Comparison of ENCODE assay signal across 8 cellular contexts in genomic region chr2:191677646-191678436, GRCh38. TPM values are rescaled to one million over a fixed set of nuclear protein-coding genes. Genes with fewer than 3 reads are reported as not detected.
A peak's percentile ranks its signal among the peaks of the same experiment; 100 is the strongest.
DNase-seq lines count a peak whose midpoint lies in the region; ATAC-seq and TF ChIP-seq lines count a peak whose summit lies in the region.

NABP1 (plus strand) TSS chr2:191678136; CDS start chr2:191678615, 479 bp downstream.

- H3K9me3 Mint-ChIP-seq in activated T-cell treated with anti-CD3 and anti-CD28 coated beads, Interleukin-2, amount 50 U/mL, for 24 hours: no peaks in the 10 kb centered on the region

- ATAC-seq in GM21737 (IDR thresholded peaks at IDR 0.05; ENCODE audit: unreplicated experiment) (peak; percentile 75), Panc1 (peak; percentile 98)

- POLR2A ChIA-PET in Panc1 (lab: Charles Lee): interaction anchor here (0.6 to 1.6 kb wide), 5 partner anchors 11 to 504 kb away, joined by 3 to 8 read pairs (median 4); no protein-coding TSS in a partner anchor

- H3K36me3 Mint-ChIP-seq in activated T-cell treated with anti-CD3 and anti-CD28 coated beads, Interleukin-2, amount 50 U/mL, for 24 hours (ENCODE audit: low read depth): peaks cover 53% of the 10 kb centered on the region

- no peaks in the 10 kb centered on the region for H4K20me1 ChIP-seq in KMS-11 (ENCODE audit: insufficient read depth)

- peak within 1 kb of the TSS; percentile 91 for H3K4me2 ChIP-seq in KMS-11

- H3K4me1 ChIP-seq in KMS-11 (ENCODE audit: low read depth, poor library complexity, severe bottlenecking): peaks cover 67% of the 10 kb centered on the region
- peaks cover 13% of the 10 kb centered on the region for H3K4me1 ChIP-seq in Panc1 (ENCODE audit: control insufficient read depth, insufficient read depth, low read length)
- no peaks in the 10 kb centered on the region for H3K4me1 ChIP-seq in mucosa of stomach (ENCODE audit: control insufficient read depth, insufficient read depth, low read length)

- H3K4me1 Mint-ChIP-seq in activated T-cell treated with anti-CD3 and anti-CD28 coated beads, Interleukin-2, amount 50 U/mL, for 24 hours (ENCODE audit: low read depth): peaks cover 58% of the 10 kb centered on the region

- no peak for TF ChIP-seq CTCF in KMS-11 (conservative IDR thresholded peaks at IDR 0.05; ENCODE audit: low read depth, low read length)
- TF ChIP-seq CTCF in Panc1 (IDR thresholded peaks at IDR 0.05): no peak

- no TSS peak for BruUV-seq in Panc1 (replicated peaks; lab: Mats Ljungman, UMichigan)

- in situ Hi-C loops in Panc1 (cut with HindIII; ENCODE audit: low pct_unique_long_range_greater_than_20kb, low sequenced_read_pairs): loop anchor here (25.0 kb wide), 1 partner anchor 116 kb away; no protein-coding TSS in a partner anchor

- H3K27me3 Mint-ChIP-seq in activated T-cell treated with anti-CD3 and anti-CD28 coated beads, Interleukin-2, amount 50 U/mL, for 24 hours: no peaks in the 10 kb centered on the region

- peaks cover 6% of the 10 kb centered on the region; the same call in 1 of the 2 replicates for H3K36me3 ChIP-seq in KMS-11 (ENCODE audit: insufficient read depth)
- H3K36me3 ChIP-seq in Panc1 (ENCODE audit: control insufficient read depth, insufficient read depth, low read length): peaks cover 16% of the 10 kb centered on the region
- no peaks in the 10 kb centered on the region for H3K36me3 ChIP-seq in mucosa of stomach (ENCODE audit: control insufficient read depth, insufficient read depth, low read length)

- H3K4me3 Mint-ChIP-seq in activated T-cell treated with anti-CD3 and anti-CD28 coated beads, Interleukin-2, amount 50 U/mL, for 24 hours: peak within 1 kb of the TSS; percentile 95

- CTCF ChIA-PET in Panc1 (lab: Charles Lee): no interaction called here

- DNase-seq in DMS79 (lab: John Stamatoyannopoulos, UW) (peak; percentile 80), Panc1 (ENCODE audit: low read depth, low spot score) (no peak), erythroblast (lab: John Stamatoyannopoulos, UW) (peak; percentile 99 to 100)
- peak; percentile 99 for DNase-seq in activated T-cell treated with anti-CD3 and anti-CD28 coated beads, Interleukin-2, amount 50 U/mL, for 24 hours
- peak; percentile 99 for DNase-seq in stimulated activated CD8-positive, alpha-beta memory T cell treated with anti-CD3 and anti-CD28 coated beads, Interleukin-4, amount 100 ng/mL, for 48 hours

- no peaks in the 10 kb centered on the region for H3K9me3 ChIP-seq in Panc1 (ENCODE audit: control insufficient read depth, insufficient read depth, low read depth, low read length)
- no peaks in the 10 kb centered on the region for H3K9me3 ChIP-seq in mucosa of stomach (ENCODE audit: control insufficient read depth, low read length)

- H2AFZ ChIP-seq in KMS-11 (ENCODE audit: low read depth): peak within 1 kb of the TSS; percentile 69

- H3K27ac Mint-ChIP-seq in activated T-cell treated with anti-CD3 and anti-CD28 coated beads, Interleukin-2, amount 50 U/mL, for 24 hours: peak within 1 kb of the TSS; percentile 99

- H3K27me3 ChIP-seq in KMS-11 (ENCODE audit: insufficient read depth, low read depth) (no peaks in the 10 kb centered on the region), Panc1 (ENCODE audit: control insufficient read depth, insufficient read depth, low read length) (0 out of 2 replicates have a peak, but pooled peaks cover 2% of the 10 kb centered on the region), mucosa of stomach (ENCODE audit: control insufficient read depth, insufficient read depth, low read length) (no peaks in the 10 kb centered on the region)

- peak; percentile 99 for TF ChIP-seq POLR2A in erythroblast (IDR thresholded peaks at IDR 0.05; ENCODE audit: low read length)

- intact Hi-C loops in Panc1 (cut with micrococcal nuclease; ENCODE audit: unreplicated experiment): no loop called here

- peak within 1 kb of the TSS; percentile 97 for H3K27ac ChIP-seq in KMS-11
- peak within 1 kb of the TSS; percentile 93 for H3K27ac ChIP-seq in Panc1 (ENCODE audit: low read length)

- H3K9ac ChIP-seq in KMS-11 (peak within 1 kb of the TSS; percentile 94), mucosa of stomach (ENCODE audit: low read length) (peak within 1 kb of the TSS; percentile 88)

- H3K4me3 ChIP-seq in KMS-11 (IDR thresholded peaks at IDR 0.05; ENCODE audit: insufficient read depth, low read depth, low read length): peak within 1 kb of the TSS; percentile 96
- peak within 1 kb of the TSS; percentile 93 to 94 for H3K4me3 ChIP-seq in Panc1 (ENCODE audit: low read depth in 2 of 2, low read length in 2 of 2)
- peak within 1 kb of the TSS; percentile 68 for H3K4me3 ChIP-seq in mucosa of stomach (ENCODE audit: low read length)

- H3K79me2 ChIP-seq in KMS-11 (ENCODE audit: insufficient read depth, low read depth): peaks cover 26% of the 10 kb centered on the region

RNA-seq across cellular contexts. Expression of gene NABP1, which starts in this region (rescaled TPM):
- total RNA-seq in Panc1 (2021; ENCODE audit: unreplicated experiment): 38.7 TPM
- polyA plus RNA-seq in Panc1 (2012; ENCODE audit: insufficient read length): 10.0 TPM
